ENCODE assay signal across 1 cellular context in genomic region chr6:32223258-32224235, GRCh38.
TF ChIP-seq lines count a peak whose summit lies in the region.

NOTCH4 (minus strand) TSS chr6:32224067; CDS start chr6:32223928, 139 bp downstream.

TF ChIP-seq in H1, 55 proteins besides CTCF, POLR2A, EP300 and RAD21 (continued from another document):
- TF ChIP-seq RXRA (IDR thresholded peaks at IDR 0.05; ENCODE audit: insufficient read depth, low read depth, low read length) (no peak), CBX8 (IDR thresholded peaks at IDR 0.05; ENCODE audit: borderline replicate concordance, low read depth, low read length) (no peak), KDM4A (IDR thresholded peaks at IDR 0.05; ENCODE audit: low read depth, low read length, severe bottlenecking) (no peak), EGR1 (IDR thresholded peaks at IDR 0.05; ENCODE audit: borderline replicate concordance, low read depth, low read length) (no peak), RBBP5 (IDR thresholded peaks at IDR 0.05; ENCODE audit: borderline replicate concordance, low read depth, low read length) (no peak)
